ENCODE assay signal across 8 cellular contexts in genomic region chr6:169723200-169723909, GRCh38. TPM values are rescaled to one million over a fixed set of nuclear protein-coding genes. Genes with fewer than 3 reads are reported as not detected.
DNase-seq lines count a peak whose midpoint lies in the region; ATAC-seq and TF ChIP-seq lines count a peak whose summit lies in the region.

No MANE protein-coding gene starts in this region.

- H3K4me3 ChIP-seq in lung, result peak overlapping the region; percentile 86

- TF ChIP-seq CTCF in HFFc6 (IDR thresholded peaks at IDR 0.05), result no peak
- TF ChIP-seq CTCF in lung (IDR thresholded peaks at IDR 0.05; ENCODE audit: control extremely low read depth, extremely low read depth), result no peak

- peak; percentile 44 for ATAC-seq in lung (ENCODE audit: insufficient read depth, low FRiP score)

- H3K9me3 ChIP-seq in lung (ENCODE audit: control insufficient read depth in 2 of 2, insufficient read depth in 1 of 2, low read length in 1 of 2), result no peaks in the 10 kb centered on the region

- CTCF ChIA-PET in activated CD4-positive, alpha-beta memory T cell treated with anti-CD3 and anti-CD28 coated beads, Interleukin-2, amount 10 ng/mL, durations not matched to agents 7 days and 5 days (lab: Charles Lee), result interaction anchor here (0.8 to 2.0 kb wide), 4 partner anchors 15 to 31 kb away, joined by 3 to 14 read pairs (median 4); partner anchors contain the start of genes C6orf120 and WDR27

- no peaks in the 10 kb centered on the region; the same call in 1 of the 2 replicates for H3K27me3 Mint-ChIP-seq in HFFc6 (ENCODE audit: insufficient read depth)
- H3K27me3 Mint-ChIP-seq in activated CD4-positive, alpha-beta memory T cell treated with anti-CD3 and anti-CD28 coated beads, Interleukin-2, amount 10 ng/mL, durations not matched to agents 7 days and 5 days, result peaks cover 2% of the 10 kb centered on the region

- POLR2A ChIA-PET in activated CD4-positive, alpha-beta memory T cell treated with anti-CD3 and anti-CD28 coated beads, Interleukin-2, amount 10 ng/mL, durations not matched to agents 7 days and 5 days (lab: Charles Lee), result interaction anchor here (0.6 to 7.1 kb wide), 11 partner anchors 10 to 860 kb away, joined by 3 to 135 read pairs (median 4); partner anchors contain the start of genes C6orf120, DYNLT2, ERMARD and PSMB1

- peak overlapping the region; percentile 95 to 100 for H3K27ac ChIP-seq in lung (ENCODE audit: low read depth in 1 of 2, low read length in 1 of 2)

- H3K9me3 Mint-ChIP-seq in HFFc6, result no peaks in the 10 kb centered on the region
- H3K9me3 Mint-ChIP-seq in activated CD4-positive, alpha-beta memory T cell treated with anti-CD3 and anti-CD28 coated beads, Interleukin-2, amount 10 ng/mL, durations not matched to agents 7 days and 5 days, result no peaks in the 10 kb centered on the region

- peak overlapping the region; percentile 91 for H3K4me3 Mint-ChIP-seq in HFFc6
- H3K4me3 Mint-ChIP-seq in activated CD4-positive, alpha-beta memory T cell treated with anti-CD3 and anti-CD28 coated beads, Interleukin-2, amount 10 ng/mL, durations not matched to agents 7 days and 5 days, result peak overlapping the region; percentile 85

- H3K4me1 Mint-ChIP-seq in HFFc6 (ENCODE audit: low read depth), result peaks cover 37% of the 10 kb centered on the region
- H3K4me1 Mint-ChIP-seq in activated CD4-positive, alpha-beta memory T cell treated with anti-CD3 and anti-CD28 coated beads, Interleukin-2, amount 10 ng/mL, durations not matched to agents 7 days and 5 days, result peaks cover 43% of the 10 kb centered on the region

- H3K27me3 ChIP-seq in lung (ENCODE audit: control insufficient read depth, insufficient read depth), result no peaks in the 10 kb centered on the region

- no peaks in the 10 kb centered on the region for H3K36me3 Mint-ChIP-seq in HFFc6 (ENCODE audit: low read depth)
- peaks cover 18% of the 10 kb centered on the region for H3K36me3 Mint-ChIP-seq in activated CD4-positive, alpha-beta memory T cell treated with anti-CD3 and anti-CD28 coated beads, Interleukin-2, amount 10 ng/mL, durations not matched to agents 7 days and 5 days (ENCODE audit: low read depth)

- WGBS in lung, 2 donors, result 1% methylated on average over 40 to 70 of the region's 70 CpGs

- peaks cover 4 to 7% of the 10 kb centered on the region in 2 donors for H3K4me1 ChIP-seq in lung (ENCODE audit: control insufficient read depth in 2 of 2, insufficient read depth in 2 of 2, low read length in 2 of 2)

- H3K27ac Mint-ChIP-seq in HFFc6, result peak overlapping the region; percentile 79
- peak overlapping the region; percentile 95 for H3K27ac Mint-ChIP-seq in activated CD4-positive, alpha-beta memory T cell treated with anti-CD3 and anti-CD28 coated beads, Interleukin-2, amount 10 ng/mL, durations not matched to agents 7 days and 5 days

- H3K36me3 ChIP-seq in lung (ENCODE audit: control insufficient read depth in 2 of 2, insufficient read depth in 2 of 2, low read length in 2 of 2), result no peaks in the 10 kb centered on the region

- DNase-seq in DMS 273 (lab: John Stamatoyannopoulos, UW; ENCODE audit: unreplicated experiment) (peak; percentile 85), DMS 273 treated with DMSO at 0.1 percent for 48 hours (lab: John Stamatoyannopoulos, UW) (no peak), HFFc6 (peak; percentile 44), NCI-H1092 (lab: John Stamatoyannopoulos, UW) (peak; percentile 37), lung (ENCODE audit: low spot score) (peak; percentile 70)
- DNase-seq in activated CD4-positive, alpha-beta memory T cell treated with anti-CD3 and anti-CD28 coated beads, Interleukin-2, amount 10 ng/mL, durations not matched to agents 7 days and 5 days, result peak; percentile 66
- DNase-seq in effector CD4-positive, alpha-beta T cell, result peak; percentile 51
- DNase-seq in stimulated activated CD4-positive, alpha-beta T cell treated with anti-CD3 and anti-CD28 coated beads, TNF-alpha, amount 100 ng/mL, for 24 hours (ENCODE audit: low read depth in 3 of 3), result peak; percentile 22 to 58 (median 31)

RNA-seq across cellular contexts. Expression of gene PHF10, which starts 0.9 kb away (rescaled TPM):
- 10 to 100 TPM; 14.4 to 20.4 (median 18.7) TPM for total RNA-seq in HFFc6 (2021; fragmentation: NEBNext Ultra II Directional; extraction: Animal tissue kit (Norgen Biotek cat#: 25700))
- total RNA-seq in activated CD4-positive, alpha-beta memory T cell treated with anti-CD3 and anti-CD28 coated beads, Interleukin-2, amount 10 ng/mL, durations not matched to agents 7 days and 5 days, result 10 to 100 TPM; 59.9 to 63.6 TPM
- 10 to 100 TPM; 27.3 to 94.9 TPM for total RNA-seq in lung
- 10 to 100 TPM; 26.0 to 34.5 TPM for polyA plus RNA-seq in lung

RNA-seq across cellular contexts. Expression of gene C6orf120, which starts 21.4 kb away (rescaled TPM):
- total RNA-seq in HFFc6 (2021; fragmentation: NEBNext Ultra II Directional; extraction: Animal tissue kit (Norgen Biotek cat#: 25700)), result 10 to 100 TPM; 44.9 to 53.5 (median 48.7) TPM
- total RNA-seq in activated CD4-positive, alpha-beta memory T cell treated with anti-CD3 and anti-CD28 coated beads, Interleukin-2, amount 10 ng/mL, durations not matched to agents 7 days and 5 days, result 10 to 100 TPM; 19.2 to 19.6 TPM
- total RNA-seq in lung, result 10 to 100 TPM; 22.6 to 23.9 TPM
- polyA plus RNA-seq in lung, result 10 to 100 TPM in 1 of 2 donors, 1 to 10 TPM in 1; 4.3 to 21.2 TPM

RNA-seq across cellular contexts. Expression of gene WDR27, which starts 21.5 kb away (rescaled TPM):
- 10 to 100 TPM in 5 of 6 experiments, 1 to 10 TPM in 1; 10.0 to 15.8 (median 12.1) TPM for total RNA-seq in HFFc6 (2021; fragmentation: NEBNext Ultra II Directional; extraction: Animal tissue kit (Norgen Biotek cat#: 25700))
- total RNA-seq in activated CD4-positive, alpha-beta memory T cell treated with anti-CD3 and anti-CD28 coated beads, Interleukin-2, amount 10 ng/mL, durations not matched to agents 7 days and 5 days, result 10 to 100 TPM; 24.9 to 25.2 TPM
- total RNA-seq in lung, result 10 to 100 TPM; 42.6 to 68.1 TPM
- polyA plus RNA-seq in lung, result 10 to 100 TPM in 1 of 2 donors, 1 to 10 TPM in 1; 6.9 to 20.2 TPM

RNA-seq across cellular contexts. Expression of gene DYNLT2, which starts 28.0 kb away (rescaled TPM):
- total RNA-seq in HFFc6 (2021; fragmentation: NEBNext Ultra II Directional; extraction: Animal tissue kit (Norgen Biotek cat#: 25700)), result under 1 TPM; 0.36 to 0.85 (median 0.51) TPM
- 1 to 10 TPM; 1.7 to 2.2 TPM for total RNA-seq in activated CD4-positive, alpha-beta memory T cell treated with anti-CD3 and anti-CD28 coated beads, Interleukin-2, amount 10 ng/mL, durations not matched to agents 7 days and 5 days
- 1 to 10 TPM; 1.6 to 5.2 TPM for total RNA-seq in lung
- polyA plus RNA-seq in lung, result 1 to 10 TPM in 1 of 2 donors, under 1 TPM in 1; 0.69 to 3.2 TPM

RNA-seq across cellular contexts. Expression of gene ERMARD, which starts 28.1 kb away (rescaled TPM):
- 10 to 100 TPM; 13.7 to 17.5 (median 15.9) TPM for total RNA-seq in HFFc6 (2021; fragmentation: NEBNext Ultra II Directional; extraction: Animal tissue kit (Norgen Biotek cat#: 25700))
- 10 to 100 TPM; 29.3 to 30.7 TPM for total RNA-seq in activated CD4-positive, alpha-beta memory T cell treated with anti-CD3 and anti-CD28 coated beads, Interleukin-2, amount 10 ng/mL, durations not matched to agents 7 days and 5 days
- 10 to 100 TPM; 24.7 to 41.0 TPM for total RNA-seq in lung
- 10 to 100 TPM; 18.7 to 55.3 TPM for polyA plus RNA-seq in lung
